In genomic region chr7:4951903-4952636, GRCh38 we compare ENCODE assay signal across 14 cellular contexts. TPM values are rescaled to one million over a fixed set of nuclear protein-coding genes. Genes with fewer than 3 reads are reported as not detected.
DNase-seq lines count a peak whose midpoint lies in the region; ATAC-seq and TF ChIP-seq lines count a peak whose summit lies in the region.
"Had no signal": no experiment of that assay in that cellular context is flagged by ENCODE, and none has a peak within 500 bp of the region (broad histone marks: within the 10 kb centered on the region; RNA-seq: fewer than 3 reads in every experiment).

No MANE protein-coding gene starts in this region.

- DNase-seq in COLO829 (ENCODE audit: low spot score) (peak; percentile 46), NAMALWA (ENCODE audit: low spot score) (peak; percentile 44), fibroblast of the aortic adventitia (ENCODE audit: low read depth) (peak; percentile 15), NCI-H1092 treated with DMSO at 0.1 percent for 48 hours (lab: John Stamatoyannopoulos, UW) (no peak), NCI-H82 treated with DMSO at 0.1 percent for 48 hours (lab: John Stamatoyannopoulos, UW; ENCODE audit: unreplicated experiment) (no peak)
- no peak for DNase-seq in naive thymus-derived CD4-positive, alpha-beta T cell
- DNase-seq: activated gamma-delta T cell, NCI-H1436 treated with DMSO at 0.1 percent for 48 hours had no signal

- no peak overlapping the region for H3K4me3 ChIP-seq in fibroblast of the aortic adventitia (ENCODE audit: low read depth, low read length)
- H3K4me3 ChIP-seq in naive thymus-derived CD4-positive, alpha-beta T cell (ENCODE audit: low read length), result no peak overlapping the region

- no peak for TF ChIP-seq CTCF in fibroblast of the aortic adventitia (IDR thresholded peaks at IDR 0.05; ENCODE audit: insufficient read depth, low read length)

- H3K4me1 Mint-ChIP-seq in naive thymus-derived CD4-positive, alpha-beta T cell, result no peaks in the 10 kb centered on the region
- H3K4me1 Mint-ChIP-seq: nephron had no signal

- H3K36me3 Mint-ChIP-seq in naive thymus-derived CD4-positive, alpha-beta T cell, result peaks cover 0 to 9% (median 0%) of the 10 kb centered on the region in 5 donors

- no peak overlapping the region for H3K27ac Mint-ChIP-seq in naive thymus-derived CD4-positive, alpha-beta T cell
- H3K27ac Mint-ChIP-seq: nephron; T-helper 1 cell treated with Interleukin-12 subunit alpha and Interleukin-12 subunit beta and Interleukin-4 antibody, amounts not matched to agents 30 μg/mL and 1 μg/mL, for 36 hours had no signal

- no peak overlapping the region for H3K4me3 Mint-ChIP-seq in naive thymus-derived CD4-positive, alpha-beta T cell
- H3K4me3 Mint-ChIP-seq: nephron; T-helper 1 cell treated with Interleukin-12 subunit alpha and Interleukin-12 subunit beta and Interleukin-4 antibody, amounts not matched to agents 30 μg/mL and 1 μg/mL, for 36 hours had no signal

- no peaks in the 10 kb centered on the region for H3K9me3 ChIP-seq in naive thymus-derived CD4-positive, alpha-beta T cell (ENCODE audit: control insufficient read depth in 2 of 3, low read length in 3 of 3)

- no peaks in the 10 kb centered on the region for H3K4me1 ChIP-seq in naive thymus-derived CD4-positive, alpha-beta T cell (ENCODE audit: control insufficient read depth in 2 of 2, insufficient read depth in 2 of 2, low read length in 2 of 2)

- ATAC-seq in GM21515 (IDR thresholded peaks at IDR 0.05; ENCODE audit: unreplicated experiment) (peak; percentile 66), GM21390 (IDR thresholded peaks at IDR 0.05; ENCODE audit: unreplicated experiment) (no peak)
- no peak for ATAC-seq in naive thymus-derived CD4-positive, alpha-beta T cell
- ATAC-seq: esophagus mucosa had no signal

- H3K27me3 Mint-ChIP-seq in naive thymus-derived CD4-positive, alpha-beta T cell, result peaks cover 12 to 50% (median 38%) of the 10 kb centered on the region in 5 donors

- CTCF ChIA-PET in naive thymus-derived CD4-positive, alpha-beta T cell (lab: Charles Lee), result no interaction called here

- H3K36me3 ChIP-seq in naive thymus-derived CD4-positive, alpha-beta T cell (ENCODE audit: control insufficient read depth in 2 of 3, insufficient read depth in 3 of 3, low read length in 3 of 3), result no peaks in the 10 kb centered on the region

- no peak overlapping the region for H3K27ac ChIP-seq in naive thymus-derived CD4-positive, alpha-beta T cell (ENCODE audit: low read depth, low read length)

- H3K9me3 Mint-ChIP-seq in naive thymus-derived CD4-positive, alpha-beta T cell, result peaks cover 0 to 23% (median 11%) of the 10 kb centered on the region in 11 donors

- no peaks in the 10 kb centered on the region for H3K27me3 ChIP-seq in naive thymus-derived CD4-positive, alpha-beta T cell (ENCODE audit: control insufficient read depth in 2 of 2, insufficient read depth in 2 of 2, low read length in 2 of 2)

- intact Hi-C loops in naive thymus-derived CD4-positive, alpha-beta T cell (cut with micrococcal nuclease), result no loop called here

- POLR2A ChIA-PET in naive thymus-derived CD4-positive, alpha-beta T cell (lab: Charles Lee), result no interaction called here

RNA-seq across cellular contexts. Expression of gene MMD2, which starts 6.9 kb away (rescaled TPM):
- not detected in 2 replicates for total RNA-seq in fibroblast of the aortic adventitia (ENCODE audit: low replicate concordance)
- not detected for total RNA-seq in naive thymus-derived CD4-positive, alpha-beta T cell
- polyA plus RNA-seq in naive thymus-derived CD4-positive, alpha-beta T cell, result not detected
- total RNA-seq: esophagus mucosa, H1 had no signal

Comparison
In these comparisons a context has a peak if more than half of its experiments do, and no peak if none do; other contexts are left out.
1. DNase-seq: peak in COLO829 (single experiment), NAMALWA (single experiment) and fibroblast of the aortic adventitia (single experiment); none in naive thymus-derived CD4-positive, alpha-beta T cell (0 of 9), NCI-H1092 treated with DMSO at 0.1 percent for 48 hours (single experiment) and NCI-H82 treated with DMSO at 0.1 percent for 48 hours (single experiment).